ENCODE assay signal across 11 cellular contexts in genomic region chr10:96496281-96496925, GRCh38. TPM values are rescaled to one million over a fixed set of nuclear protein-coding genes. Genes with fewer than 3 reads are reported as not detected.
DNase-seq lines count a peak whose midpoint lies in the region; ATAC-seq, FAIRE-seq and TF ChIP-seq lines count a peak whose summit lies in the region.
"Had no signal": no experiment of that assay in that cellular context is flagged by ENCODE, and none has a peak within 500 bp of the region (broad histone marks: within the 10 kb centered on the region; RNA-seq: fewer than 3 reads in every experiment).

No MANE protein-coding gene starts in this region.

- no peaks in the 10 kb centered on the region for H3K9me3 ChIP-seq in DND-41 (ENCODE audit: insufficient read depth, low read length, severe bottlenecking)
- H3K9me3 ChIP-seq in Karpas-422 (ENCODE audit: low read length), result no peaks in the 10 kb centered on the region
- no peaks in the 10 kb centered on the region for H3K9me3 ChIP-seq in K562 (replicated peaks; ENCODE audit: control insufficient read depth, insufficient read depth, low read depth, low read length)

- TF ChIP-seq CTCF in DND-41 (IDR thresholded peaks at IDR 0.05; ENCODE audit: borderline replicate concordance, extremely low read depth, low read length, poor library complexity, severe bottlenecking) (no peak), K562 (IDR thresholded peaks at IDR 0.05 in 2 of 3, conservative IDR thresholded peaks at IDR 0.05 in 1 of 3; ENCODE audit: insufficient read depth in 2 of 3, low read depth in 1 of 3, low read length in 3 of 3) (no peak)

- H4K20me1 ChIP-seq in DND-41 (ENCODE audit: insufficient read depth, low read length) (no peaks in the 10 kb centered on the region), Karpas-422 (ENCODE audit: insufficient read depth, low read depth, low read length) (no peaks in the 10 kb centered on the region), K562 (replicated peaks; ENCODE audit: control insufficient read depth, insufficient read depth, low read length) (0 out of 2 replicates have a peak, but pooled peaks cover 3% of the 10 kb centered on the region)

- H3K79me2 ChIP-seq in DND-41 (ENCODE audit: insufficient read depth, low read length) (no peaks in the 10 kb centered on the region), Karpas-422 (ENCODE audit: low read length) (no peaks in the 10 kb centered on the region), K562 (ENCODE audit: control insufficient read depth, insufficient read depth, low read length) (no peaks in the 10 kb centered on the region)

- no peaks in the 10 kb centered on the region for H3K36me3 ChIP-seq in DND-41 (ENCODE audit: insufficient read depth, low read length)
- no peaks in the 10 kb centered on the region for H3K36me3 ChIP-seq in Karpas-422 (ENCODE audit: insufficient read depth, low read length)
- no peaks in the 10 kb centered on the region for H3K36me3 ChIP-seq in K562 (ENCODE audit: control insufficient read depth, insufficient read depth, low read length)

- intact Hi-C loops in K562 (cut with micrococcal nuclease), result no loop called here

- no peaks in the 10 kb centered on the region for H3K9me2 ChIP-seq in Karpas-422 (replicated peaks; ENCODE audit: insufficient read depth, low read length)

- TF ChIP-seq RAD21 in K562 (CRISPR knock-in tag; conservative IDR thresholded peaks at IDR 0.05 in 1 of 2, IDR thresholded peaks at IDR 0.05 in 1 of 2), result no peak

- H3K9ac ChIP-seq in DND-41 (ENCODE audit: low read depth, low read length) (no peak overlapping the region), Karpas-422 (ENCODE audit: low read length) (no peak overlapping the region), K562 (ENCODE audit: insufficient read depth in 1 of 2, low read depth in 2 of 2, low read length in 2 of 2) (no peak overlapping the region)

- TF ChIP-seq POLR2A in K562 (conservative IDR thresholded peaks at IDR 0.05), result no peak

- no TSS peak for BruUV-seq in K562 (replicated peaks; lab: Mats Ljungman, UMichigan)

- FAIRE-seq in K562 (lab: Jason Lieb, UNC), result no peak

- H3K27me3 ChIP-seq in DND-41 (ENCODE audit: insufficient read depth, low read length, poor library complexity), result peaks cover 3% of the 10 kb centered on the region
- H3K27me3 ChIP-seq in Karpas-422 (ENCODE audit: low read length), result no peaks in the 10 kb centered on the region
- peaks cover 0 to 36% of the 10 kb centered on the region in 2 experiments; a peak in 3 of 5 replicates for H3K27me3 ChIP-seq in K562 (ENCODE audit: control insufficient read depth in 2 of 2, insufficient read depth in 2 of 2, low read length in 2 of 2)

- TF ChIP-seq EP300 in K562 (IDR thresholded peaks at IDR 0.05; ENCODE audit: low read length), result no peak

- in situ Hi-C loops in K562 (cut with MboI), result no loop called here

- H3K4me2 ChIP-seq in DND-41 (ENCODE audit: insufficient read depth, low read length) (no peak overlapping the region), Karpas-422 (ENCODE audit: low read depth, low read length, poor library complexity, severe bottlenecking) (no peak overlapping the region), K562 (ENCODE audit: insufficient read depth, low read length) (no peak overlapping the region)

- POLR2A ChIA-PET in K562 (lab: Yijun Ruan, JAX), result no interaction called here

- H3K9me1 ChIP-seq in K562 (ENCODE audit: control insufficient read depth, insufficient read depth, low read length), result no peaks in the 10 kb centered on the region

- peak; percentile 32 for DNase-seq in DND-41
- DNase-seq in Karpas-422, result peak; percentile 35
- DNase-seq in K562 (ENCODE audit: extremely low read depth in 1 of 4, low spot score in 3 of 4), result no peak
- peak; percentile 83 for DNase-seq in left kidney (ENCODE audit: low read depth, low spot score)
- no peak for DNase-seq in effector CD4-positive, alpha-beta T cell
- no peak for DNase-seq in T1000 (lab: John Stamatoyannopoulos, UW)
- DNase-seq: NCI-H345; occipital lobe; stimulated activated CD4-positive, alpha-beta T cell treated with anti-CD3 and anti-CD28 coated beads, Interleukin-2, amount 100 ng/mL, for 24 hours had no signal

- H3K4me3 ChIP-seq in DND-41 (ENCODE audit: low read depth in 1 of 2, low read length in 2 of 2) (no peak overlapping the region), Karpas-422 (ENCODE audit: low read length) (no peak overlapping the region), K562 (no peak overlapping the region)

- H2AFZ ChIP-seq in DND-41 (ENCODE audit: low read depth, low read length) (no peak overlapping the region), Karpas-422 (ENCODE audit: low read length) (no peak overlapping the region), K562 (ENCODE audit: low read depth, low read length) (no peak overlapping the region)

- H3K4me1 ChIP-seq in DND-41 (ENCODE audit: insufficient read depth, low read length) (no peaks in the 10 kb centered on the region), Karpas-422 (ENCODE audit: low read length) (no peaks in the 10 kb centered on the region), K562 (replicated peaks in 1 of 2; ENCODE audit: control insufficient read depth in 2 of 2, insufficient read depth in 2 of 2, low read length in 2 of 2) (no peaks in the 10 kb centered on the region; a peak in 1 of 5 replicates)

- 0% methylated on average over 6 of the region's 6 CpGs for WGBS in K562 (ENCODE audit: insufficient coverage, low coverage, missing lambda C conversion rate)

- CTCF ChIA-PET in K562 (lab: Yijun Ruan, JAX; ENCODE audit: low intra/inter-chr PET ratio), result no interaction called here

- ATAC-seq in DND-41 (ENCODE audit: insufficient read depth, low read depth) (peak; percentile 66), K562 (peak; percentile 47; the same call in 1 of the 3 replicates), GM21619 (IDR thresholded peaks at IDR 0.05; ENCODE audit: unreplicated experiment) (no peak), GM18519 (IDR thresholded peaks at IDR 0.05; ENCODE audit: low FRiP score, unreplicated experiment) (no peak)

- H3K27ac ChIP-seq in DND-41 (ENCODE audit: low read length) (no peak overlapping the region), Karpas-422 (ENCODE audit: low read length) (no peak overlapping the region), K562 (ENCODE audit: extremely low read depth, low read depth, low read length) (no peak overlapping the region)

TF ChIP-seq in K562, 482 proteins besides CTCF, POLR2A, EP300 and RAD21 (continues in another document):
- TF ChIP-seq EHMT2 (IDR thresholded peaks at IDR 0.05) (peak; percentile 92), MIER1 (IDR thresholded peaks at IDR 0.05; ENCODE audit: low read depth) (peak; percentile 86), ESRRB (CRISPR knock-in tag; IDR thresholded peaks at IDR 0.05; ENCODE audit: borderline replicate concordance) (no peak), ZNF655 (CRISPR knock-in tag; IDR thresholded peaks at IDR 0.05) (no peak), OTX1 (CRISPR knock-in tag; IDR thresholded peaks at IDR 0.05) (no peak), ID3 (CRISPR knock-in tag; IDR thresholded peaks at IDR 0.05) (no peak), ID3 (tag; IDR thresholded peaks at IDR 0.05) (peak; percentile 91)

RNA-seq across cellular contexts. Expression of gene TLL2, which starts 17.3 kb away (rescaled TPM):
- total RNA-seq in Karpas-422 (2014; rRNA removed; shearing (Covaris generic); ENCODE audit: low replicate concordance), result not detected in 2 replicates
- not detected in 2 replicates for total RNA-seq in K562 (2011; cell fraction: chromatin; rRNA removed; ENCODE audit: low replicate concordance)
- not detected in 2 replicates for total RNA-seq in K562 (2011; cell fraction: nucleolus; rRNA removed)
- total RNA-seq in K562 (2011; cell fraction: nucleoplasm; rRNA removed), result not detected in 2 replicates
- total RNA-seq in K562 (2014; rRNA removed), result not detected in 2 replicates
- not detected in 2 replicates for total RNA-seq in K562 (2014; rRNA removed; fragmentation: Illumina TruSeq; extraction: Trizol)
- total RNA-seq in K562 (2015; rRNA removed; fragmentation: Illumina TruSeq; extraction: Trizol), result not detected in 2 replicates
- 0.09 TPM in 1 of 2 replicates, not detected in the other for total RNA-seq in K562 (2021)
- polyA plus RNA-seq in K562 (2011; rRNA removed), result not detected in 2 replicates
- polyA plus RNA-seq in K562 (2011; cell fraction: cytosol; rRNA removed), result 0.01 and 0.06 TPM in 2 replicates
- 0.03 TPM in 1 of 2 replicates, not detected in the other for polyA plus RNA-seq in K562 (2011; cell fraction: nucleus; rRNA removed)
- not detected in 2 replicates for polyA plus RNA-seq in K562 (2012)
- polyA plus RNA-seq in K562 (2014; fragmentation: Illumina TruSeq; extraction: Trizol), result not detected in 2 replicates
- polyA plus RNA-seq in K562 (2014; fragmentation: Nextera tagmentation; extraction: Ambion mirVana), result not detected
- polyA plus RNA-seq in K562 (2014; rRNA removed), result not detected in 2 replicates
- polyA minus RNA-seq in K562 (2011; rRNA and poly(A)+ RNA removed), result 0.18 TPM in 1 of 2 replicates, not detected in the other
- polyA minus RNA-seq in K562 (2011; cell fraction: cytosol; rRNA and poly(A)+ RNA removed), result not detected in 2 replicates
- not detected in 2 replicates for polyA minus RNA-seq in K562 (2011; cell fraction: nucleus; rRNA and poly(A)+ RNA removed)

Comparison
In these comparisons a context has a peak if more than half of its experiments do, and no peak if none do; other contexts are left out.
1. ATAC-seq: peak in DND-41 (single experiment) and K562 (single experiment); none in GM21619 (single experiment) and GM18519 (single experiment).
2. DNase-seq: peak in DND-41 (single experiment), Karpas-422 (single experiment) and left kidney (single experiment); none in K562 (0 of 4), effector CD4-positive, alpha-beta T cell (single experiment) and T1000 (single experiment).